ENCODE assay signal across 10 cellular contexts in genomic region chr16:20897253-20897896, GRCh38. TPM values are rescaled to one million over a fixed set of nuclear protein-coding genes. Genes with fewer than 3 reads are reported as not detected.
A peak's percentile ranks its signal among the peaks of the same experiment; 100 is the strongest.
DNase-seq lines count a peak whose midpoint lies in the region; ATAC-seq and TF ChIP-seq lines count a peak whose summit lies in the region.
"Had no signal": no experiment of that assay in that cellular context is flagged by ENCODE, and none has a peak within 500 bp of the region (broad histone marks: within the 10 kb centered on the region; RNA-seq: fewer than 3 reads in every experiment).

No MANE protein-coding gene starts in this region.

- H3K27ac ChIP-seq in VCaP (peak overlapping the region; percentile 26; the same call in 1 of the 2 replicates), smooth muscle cell (ENCODE audit: low read depth) (peak overlapping the region; percentile 94), aorta (ENCODE audit: low read depth in 1 of 2, low read length in 2 of 2) (peak overlapping the region in 1 of 2 donors; percentile 38)

- H3K79me2 ChIP-seq in smooth muscle cell (ENCODE audit: low read depth) = peaks cover 80% of the 10 kb centered on the region

- TF ChIP-seq CTCF in VCaP (conservative IDR thresholded peaks at IDR 0.05) (no peak), foreskin fibroblast (IDR thresholded peaks at IDR 0.05; ENCODE audit: low read depth, low read length) (no peak), smooth muscle cell (IDR thresholded peaks at IDR 0.05; ENCODE audit: borderline replicate concordance, insufficient read depth, poor library complexity, severe bottlenecking) (no peak)

- intact Hi-C loops in aorta (cut with DNase I) = loop anchor here in 1 of 2 donors (5.0 kb wide), 1 partner anchor 45 kb away; no protein-coding TSS in a partner anchor

- ATAC-seq in aorta (ENCODE audit: low FRiP score) (no peak), GM18505 (IDR thresholded peaks at IDR 0.05; ENCODE audit: unreplicated experiment) (no peak)
- ATAC-seq: activated T-cell treated with anti-CD3 and anti-CD28 coated beads, Interleukin-2, amount 50 U/mL, for 72 hours; heart right ventricle had no signal

- H3K9ac ChIP-seq in smooth muscle cell (ENCODE audit: low read depth) = no peak overlapping the region

- peaks cover 27% of the 10 kb centered on the region for H3K4me1 ChIP-seq in smooth muscle cell (ENCODE audit: low read depth)
- peaks cover 2 to 8% of the 10 kb centered on the region in 2 donors for H3K4me1 ChIP-seq in aorta (ENCODE audit: control insufficient read depth in 1 of 2, insufficient read depth in 2 of 2, low read length in 2 of 2)

- no peaks in the 10 kb centered on the region for H3K27me3 Mint-ChIP-seq in T-helper 1 cell treated with Interleukin-12 subunit alpha and Interleukin-12 subunit beta and Interleukin-4 antibody, amounts not matched to agents 30 μg/mL and 1 μg/mL, for 36 hours (ENCODE audit: low read depth)

- H3K9me3 ChIP-seq in smooth muscle cell (replicated peaks; ENCODE audit: low read depth) (no peaks in the 10 kb centered on the region), aorta (ENCODE audit: control insufficient read depth, low read length) (no peaks in the 10 kb centered on the region)
- H3K9me3 ChIP-seq: heart right ventricle had no signal

- H3K4me3 ChIP-seq in foreskin fibroblast (ENCODE audit: low read depth in 1 of 2, low read length in 2 of 2) = peak overlapping the region; percentile 93 to 94
- peak overlapping the region; percentile 80 for H3K4me3 ChIP-seq in smooth muscle cell
- no peak overlapping the region for H3K4me3 ChIP-seq in aorta (ENCODE audit: low read length in 2 of 2)

- DNase-seq in T-helper 1 cell (no peak), foreskin fibroblast (peak; percentile 62 to 75), smooth muscle cell (lab: John Stamatoyannopoulos, UW; ENCODE audit: unreplicated experiment) (no peak), aorta (no peak), T1000 (lab: John Stamatoyannopoulos, UW) (no peak)
- DNase-seq: activated T-cell treated with anti-CD3 and anti-CD28 coated beads, Interleukin-2, amount 50 U/mL, for 72 hours; heart right ventricle had no signal

- H3K27me3 ChIP-seq in smooth muscle cell (ENCODE audit: low read depth) (no peaks in the 10 kb centered on the region), aorta (ENCODE audit: control insufficient read depth in 1 of 2, insufficient read depth in 2 of 2, low read length in 1 of 2) (no peaks in the 10 kb centered on the region)
- H3K27me3 ChIP-seq: heart right ventricle had no signal

- H3K4me1 Mint-ChIP-seq in T-helper 1 cell treated with Interleukin-12 subunit alpha and Interleukin-12 subunit beta and Interleukin-4 antibody, amounts not matched to agents 30 μg/mL and 1 μg/mL, for 36 hours (ENCODE audit: low read depth) = peaks cover 38% of the 10 kb centered on the region

- TF ChIP-seq POLR2A in GM18505 (IDR thresholded peaks at IDR 0.05; ENCODE audit: borderline replicate concordance, extremely low read depth, insufficient read depth, insufficient read length) = no peak

- peak overlapping the region; percentile 91 for H3K4me2 ChIP-seq in smooth muscle cell

- H2AFZ ChIP-seq in smooth muscle cell (ENCODE audit: low read depth) = no peak overlapping the region

- WGBS in smooth muscle cell (ENCODE audit: low lambda C conversion rate) = 74% methylated on average over 4 of the region's 4 CpGs
- 81 to 87% methylated on average over 4 of the region's 4 CpGs for WGBS in aorta, 2 donors

- no peaks in the 10 kb centered on the region for H3F3A ChIP-seq in smooth muscle cell (ENCODE audit: low read depth)

- H3K27ac Mint-ChIP-seq in T-helper 1 cell treated with Interleukin-12 subunit alpha and Interleukin-12 subunit beta and Interleukin-4 antibody, amounts not matched to agents 30 μg/mL and 1 μg/mL, for 36 hours = peak overlapping the region; percentile 1
- H3K27ac Mint-ChIP-seq: activated T-cell treated with anti-CD3 and anti-CD28 coated beads, Interleukin-2, amount 50 U/mL, for 72 hours had no signal

- H3K36me3 Mint-ChIP-seq in T-helper 1 cell treated with Interleukin-12 subunit alpha and Interleukin-12 subunit beta and Interleukin-4 antibody, amounts not matched to agents 30 μg/mL and 1 μg/mL, for 36 hours (ENCODE audit: low read depth) = peaks cover 27% of the 10 kb centered on the region

- peak overlapping the region; percentile 27 for H3K4me3 Mint-ChIP-seq in T-helper 1 cell treated with Interleukin-12 subunit alpha and Interleukin-12 subunit beta and Interleukin-4 antibody, amounts not matched to agents 30 μg/mL and 1 μg/mL, for 36 hours

- no peaks in the 10 kb centered on the region for H3K9me3 Mint-ChIP-seq in T-helper 1 cell treated with Interleukin-12 subunit alpha and Interleukin-12 subunit beta and Interleukin-4 antibody, amounts not matched to agents 30 μg/mL and 1 μg/mL, for 36 hours
- H3K9me3 Mint-ChIP-seq: activated T-cell treated with anti-CD3 and anti-CD28 coated beads, Interleukin-2, amount 50 U/mL, for 72 hours had no signal

- H4K20me1 ChIP-seq in smooth muscle cell (ENCODE audit: low read depth) = peaks cover 73% of the 10 kb centered on the region

- H3K36me3 ChIP-seq in smooth muscle cell (ENCODE audit: low read depth) = no peaks in the 10 kb centered on the region
- H3K36me3 ChIP-seq in aorta (ENCODE audit: control insufficient read depth in 1 of 2, insufficient read depth in 2 of 2, low read length in 1 of 2) = peaks cover 3 to 4% of the 10 kb centered on the region in 2 donors

RNA-seq across cellular contexts. Expression of gene DCUN1D3, which starts 2.8 kb away (rescaled TPM):
- 36.3 and 37.8 TPM in 2 replicates for total RNA-seq in smooth muscle cell
- polyA plus RNA-seq in smooth muscle cell = 12.6 and 13.5 TPM in 2 replicates
- total RNA-seq in aorta = 10 to 100 TPM; 29.5 to 54.5 TPM
- polyA plus RNA-seq in aorta = 1 to 10 TPM; 3.9 to 4.1 TPM

RNA-seq across cellular contexts. Expression of gene LYRM1, which starts 3.2 kb away (rescaled TPM):
- total RNA-seq in smooth muscle cell (10.2 and 18.6 TPM in 2 replicates), aorta (10 to 100 TPM; 18.1 to 24.3 TPM)
- polyA plus RNA-seq in smooth muscle cell (11.7 and 15.3 TPM in 2 replicates), aorta (10 to 100 TPM; 27.3 to 44.2 TPM)

Comparison
In these comparisons a context has a peak if more than half of its experiments do, and no peak if none do; other contexts are left out.
1. DNase-seq: peak in foreskin fibroblast (2 of 2); none in T-helper 1 cell (0 of 5), smooth muscle cell (single experiment), aorta (0 of 2) and T1000 (single experiment).
2. H3K4me3 ChIP-seq: peak in foreskin fibroblast (2 of 2) and smooth muscle cell (single experiment); none in aorta (0 of 2).